21 cellular contexts compared by ENCODE assay signal in the genomic region with DNA sequence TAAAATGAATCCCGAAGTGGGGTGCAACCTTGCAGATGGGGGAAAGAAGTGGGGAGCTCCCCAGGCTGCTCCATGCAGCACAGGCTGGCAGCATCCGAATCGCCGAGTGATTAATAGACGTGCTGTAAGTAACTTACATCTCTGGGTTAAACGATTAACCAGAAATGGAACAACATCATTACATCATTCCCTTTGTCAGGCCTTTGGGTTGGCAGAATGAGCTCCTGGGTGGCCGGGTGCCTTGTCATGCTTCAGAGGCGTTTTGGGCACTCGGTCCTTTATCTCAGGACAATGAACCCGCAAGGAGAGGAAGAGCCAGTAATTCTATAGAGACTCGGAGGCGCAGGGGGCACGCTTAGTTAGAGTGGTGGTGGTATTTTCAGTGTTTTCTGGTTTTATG.
"Had no signal": no experiment of that assay in that cellular context is flagged by ENCODE, and none has a peak within 500 bp of the region (broad histone marks: within the 10 kb centered on the region; RNA-seq: fewer than 3 reads in every experiment).

No MANE protein-coding gene starts in this region.

- DNase-seq: hippocampal formation; kidney glomerular epithelial cell; left colon; left lung; lower lobe of right lung; mammary epithelial cell; mesenchymal stem cell; naive thymus-derived CD8-positive, alpha-beta T cell; occipital lobe; psoas muscle; right cardiac atrium; sigmoid colon; small intestine; spleen; stimulated activated CD4-positive, alpha-beta T cell treated with anti-CD3 and anti-CD28 coated beads, Interleukin-4, amount 100 ng/mL, for 4 hours; stimulated activated CD8-positive, alpha-beta memory T cell treated with anti-CD3 and anti-CD28 coated beads, Interleukin-4, amount 100 ng/mL, for 48 hours; stimulated activated naive CD4-positive, alpha-beta T cell treated with Interleukin-2 at 50 U/mL for 16 hours; stimulated activated naive CD8-positive, alpha-beta T cell treated with anti-CD3 and anti-CD28 coated beads, Interleukin-15, amount 100 ng/mL, for 72 hours; substantia nigra; uterus had no signal

- ATAC-seq: left colon; left lung; lower lobe of right lung; naive thymus-derived CD8-positive, alpha-beta T cell; psoas muscle; right cardiac atrium; stimulated activated naive CD8-positive, alpha-beta T cell treated with anti-CD3 and anti-CD28 coated beads, Interleukin-15, amount 100 ng/mL, for 72 hours had no signal

- FAIRE-seq: keratinocyte, small intestine had no signal
